ENCODE assay signal across 26 cellular contexts in genomic region chr12:27901959-27902358, GRCh38.
DNase-seq lines count a peak whose midpoint lies in the region; ATAC-seq and TF ChIP-seq lines count a peak whose summit lies in the region.
"Had no signal": no experiment of that assay in that cellular context is flagged by ENCODE, and none has a peak within 500 bp of the region (broad histone marks: within the 10 kb centered on the region; RNA-seq: fewer than 3 reads in every experiment).

No MANE protein-coding gene starts in this region.

- peaks cover 8% of the 10 kb centered on the region for H3K4me1 ChIP-seq in smooth muscle cell (ENCODE audit: low read depth)
- H3K4me1 ChIP-seq: psoas muscle had no signal

- H3K27ac ChIP-seq in smooth muscle cell (ENCODE audit: low read depth) = peak overlapping the region; percentile 43
- H3K27ac ChIP-seq: cardiac muscle cell, psoas muscle, skin epidermis, VCaP had no signal

- H3K27me3 ChIP-seq in smooth muscle cell (ENCODE audit: low read depth) = no peaks in the 10 kb centered on the region
- H3K27me3 ChIP-seq: cardiac muscle cell had no signal

- no peak for TF ChIP-seq CTCF in fibroblast of pulmonary artery (IDR thresholded peaks at IDR 0.05; ENCODE audit: low read length, missing control alignments)
- no peak for TF ChIP-seq CTCF in smooth muscle cell (IDR thresholded peaks at IDR 0.05; ENCODE audit: borderline replicate concordance, insufficient read depth, poor library complexity, severe bottlenecking)

- DNase-seq in Right ventricle myocardium inferior (ENCODE audit: missing footprints) (no peak), Right ventricle myocardium superior (no peak), astrocyte of the hippocampus (ENCODE audit: low read depth, low spot score) (peak; percentile 23), fibroblast of pulmonary artery (ENCODE audit: low read depth) (peak; percentile 28), smooth muscle cell (lab: John Stamatoyannopoulos, UW; ENCODE audit: unreplicated experiment) (no peak)
- no peak for DNase-seq in activated naive CD4-positive, alpha-beta T cell treated with anti-CD3 and anti-CD28 coated beads, Interleukin-2, amount 50 U/mL, for 72 hours (ENCODE audit: low spot score in 2 of 2)
- DNase-seq in activated T-cell treated with anti-CD3 and anti-CD28 coated beads, Interleukin-2, amount 50 U/mL, for 48 hours = no peak
- DNase-seq: activated CD4-positive, alpha-beta T cell treated with anti-CD3 and anti-CD28 coated beads for 4 hours; activated gamma-delta T cell treated with Interleukin-2 at 50 U/mL for 16 hours; activated naive CD8-positive, alpha-beta T cell treated with anti-CD3 and anti-CD28 coated beads, Interleukin-2, amount 50 U/mL, for 24 hours; activated T-cell treated with anti-CD3 and anti-CD28 coated beads, Interleukin-2, amount 50 U/mL, for 24 hours; CD4-positive, alpha-beta memory T cell; cortex of kidney; effector memory CD8-positive, alpha-beta T cell; islet precursor cell; natural killer cell; NCI-H1105 treated with DMSO at 0.1 percent for 48 hours; NCI-H2081 treated with DMSO at 0.1 percent for 48 hours; occipital lobe; psoas muscle had no signal

- no peak overlapping the region for H2AFZ ChIP-seq in smooth muscle cell (ENCODE audit: low read depth)

- H3F3A ChIP-seq in smooth muscle cell (ENCODE audit: low read depth) = peaks cover 11% of the 10 kb centered on the region

- ATAC-seq in Right ventricle myocardium inferior (peak; percentile 28), Right ventricle myocardium superior (ENCODE audit: poor library complexity) (no peak), HG02678 (IDR thresholded peaks at IDR 0.05; ENCODE audit: unreplicated experiment) (no peak)
- no peak for ATAC-seq in activated naive CD4-positive, alpha-beta T cell treated with anti-CD3 and anti-CD28 coated beads, Interleukin-2, amount 50 U/mL, for 72 hours
- ATAC-seq: activated naive CD8-positive, alpha-beta T cell treated with anti-CD3 and anti-CD28 coated beads, Interleukin-2, amount 50 U/mL, for 24 hours; effector memory CD8-positive, alpha-beta T cell; esophagus mucosa; natural killer cell; psoas muscle had no signal

- peak overlapping the region; percentile 4 for H3K4me2 ChIP-seq in smooth muscle cell

- H3K36me3 Mint-ChIP-seq in activated naive CD4-positive, alpha-beta T cell treated with anti-CD3 and anti-CD28 coated beads, Interleukin-2, amount 50 U/mL, for 72 hours = no peaks in the 10 kb centered on the region
- H3K36me3 Mint-ChIP-seq: CD4-positive, alpha-beta memory T cell; natural killer cell had no signal

- no peaks in the 10 kb centered on the region for H3K9me3 ChIP-seq in smooth muscle cell (replicated peaks; ENCODE audit: low read depth)
- H3K9me3 ChIP-seq: psoas muscle had no signal

- 19% methylated on average over 3 of the region's 3 CpGs for WGBS in smooth muscle cell (ENCODE audit: low lambda C conversion rate)

- no peaks in the 10 kb centered on the region for H3K9me3 Mint-ChIP-seq in activated naive CD4-positive, alpha-beta T cell treated with anti-CD3 and anti-CD28 coated beads, Interleukin-2, amount 50 U/mL, for 72 hours
- H3K9me3 Mint-ChIP-seq: activated naive CD8-positive, alpha-beta T cell treated with anti-CD3 and anti-CD28 coated beads, Interleukin-2, amount 50 U/mL, for 24 hours; activated T-cell treated with anti-CD3 and anti-CD28 coated beads, Interleukin-2, amount 50 U/mL, for 24 hours; effector memory CD8-positive, alpha-beta T cell; natural killer cell; stimulated activated naive CD8-positive, alpha-beta T cell treated with anti-CD3 and anti-CD28 coated beads, Interleukin-15, Interleukin-2, amounts not matched to agents 100 ng/mL and 50 ng/mL, for 24 hours had no signal

- no peak overlapping the region for H3K9ac ChIP-seq in smooth muscle cell (ENCODE audit: low read depth)

- no peaks in the 10 kb centered on the region for H3K79me2 ChIP-seq in smooth muscle cell (ENCODE audit: low read depth)

- H3K4me3 ChIP-seq in fibroblast of pulmonary artery (replicated peaks; ENCODE audit: low read depth, low read length) (no peak overlapping the region), smooth muscle cell (no peak overlapping the region)
- H3K4me3 ChIP-seq: cardiac muscle cell, psoas muscle, skin epidermis had no signal

- no peak overlapping the region for H3K27ac Mint-ChIP-seq in activated naive CD4-positive, alpha-beta T cell treated with anti-CD3 and anti-CD28 coated beads, Interleukin-2, amount 50 U/mL, for 72 hours
- H3K27ac Mint-ChIP-seq: activated naive CD8-positive, alpha-beta T cell treated with anti-CD3 and anti-CD28 coated beads, Interleukin-2, amount 50 U/mL, for 24 hours; activated T-cell treated with anti-CD3 and anti-CD28 coated beads, Interleukin-2, amount 50 U/mL, for 24 hours; effector memory CD8-positive, alpha-beta T cell; natural killer cell; stimulated activated naive CD8-positive, alpha-beta T cell treated with anti-CD3 and anti-CD28 coated beads, Interleukin-15, Interleukin-2, amounts not matched to agents 100 ng/mL and 50 ng/mL, for 24 hours had no signal

- H4K20me1 ChIP-seq in smooth muscle cell (ENCODE audit: low read depth) = no peaks in the 10 kb centered on the region

- intact Hi-C loops in Right ventricle myocardium inferior (cut with DNase I) (no loop called here), Right ventricle myocardium superior (cut with DNase I) (no loop called here)

- no peaks in the 10 kb centered on the region for H3K36me3 ChIP-seq in smooth muscle cell (ENCODE audit: low read depth)
- H3K36me3 ChIP-seq: cardiac muscle cell had no signal

Comparison
In these comparisons a context has a peak if more than half of its experiments do, and no peak if none do; other contexts are left out.
1. DNase-seq: peak in astrocyte of the hippocampus (single experiment) and fibroblast of pulmonary artery (single experiment); none in Right ventricle myocardium inferior (single experiment), Right ventricle myocardium superior (single experiment), smooth muscle cell (single experiment), activated naive CD4-positive, alpha-beta T cell treated with anti-CD3 and anti-CD28 coated beads, Interleukin-2, amount 50 U/mL, for 72 hours (0 of 2) and activated T-cell treated with anti-CD3 and anti-CD28 coated beads, Interleukin-2, amount 50 U/mL, for 48 hours (0 of 2).